ENCODE assay signal across 9 cellular contexts in genomic region chr6:16305246-16305725, GRCh38.
A peak's percentile ranks its signal among the peaks of the same experiment; 100 is the strongest.
DNase-seq lines count a peak whose midpoint lies in the region; ATAC-seq and TF ChIP-seq lines count a peak whose summit lies in the region.
"Had no signal": no experiment of that assay in that cellular context is flagged by ENCODE, and none has a peak within 500 bp of the region (broad histone marks: within the 10 kb centered on the region; RNA-seq: fewer than 3 reads in every experiment).

No MANE protein-coding gene starts in this region.

- H3K9me3 ChIP-seq in T-helper 17 cell (ENCODE audit: control insufficient read depth, low read length, poor library complexity, severe bottlenecking) (no peaks in the 10 kb centered on the region), ascending aorta (no peaks in the 10 kb centered on the region), hepatocyte (ENCODE audit: low read depth) (no peaks in the 10 kb centered on the region)

- TF ChIP-seq CTCF in GM10266 (IDR thresholded peaks at IDR 0.05; ENCODE audit: control insufficient read depth, insufficient read depth, low read depth, missing control alignments) (no peak), ascending aorta (IDR thresholded peaks at IDR 0.05) (no peak), hepatocyte (IDR thresholded peaks at IDR 0.05; ENCODE audit: poor library complexity) (no peak)

- H3K4me1 ChIP-seq in ascending aorta (no peaks in the 10 kb centered on the region), hepatocyte (ENCODE audit: insufficient read depth) (no peaks in the 10 kb centered on the region)

- no peak overlapping the region for H3K4me2 ChIP-seq in hepatocyte

- peaks cover 2% of the 10 kb centered on the region for H3K4me1 Mint-ChIP-seq in T-helper 17 cell

- 78% methylated on average over 7 of the region's 7 CpGs for WGBS in hepatocyte (ENCODE audit: low lambda C conversion rate, missing lambda C conversion rate)

- no peaks in the 10 kb centered on the region for H3K27me3 Mint-ChIP-seq in T-helper 17 cell

- intact Hi-C loops in ascending aorta (cut with DNase I), result no loop called here

- no peak overlapping the region for H3K27ac Mint-ChIP-seq in T-helper 17 cell

- H3K27me3 ChIP-seq in ascending aorta (no peaks in the 10 kb centered on the region), hepatocyte (no peaks in the 10 kb centered on the region)

- H3K36me3 Mint-ChIP-seq in T-helper 17 cell (ENCODE audit: low read depth), result peaks cover 4% of the 10 kb centered on the region

- no peaks in the 10 kb centered on the region for H3K79me2 ChIP-seq in hepatocyte

- H2AFZ ChIP-seq in hepatocyte, result no peak overlapping the region

- peak; percentile 84 for DNase-seq in GM10266 (ENCODE audit: extremely low spot score)
- DNase-seq in T-helper 17 cell, result no peak
- no peak for DNase-seq in putamen (ENCODE audit: low spot score)
- no peak for DNase-seq in activated CD4-positive, alpha-beta T cell treated with anti-CD3 and anti-CD28 coated beads for 1 hour
- no peak for DNase-seq in ascending aorta (ENCODE audit: low spot score in 2 of 2)
- no peak for DNase-seq in hepatocyte (ENCODE audit: low spot score)
- DNase-seq: SHP77 treated with DMSO at 0.1 percent for 48 hours had no signal

- ATAC-seq in GM19438 (IDR thresholded peaks at IDR 0.05; ENCODE audit: low read depth, unreplicated experiment) (peak; percentile 68), HG03060 (IDR thresholded peaks at IDR 0.05; ENCODE audit: low read depth, unreplicated experiment) (peak; percentile 75), T-helper 17 cell (peak; percentile 45)

- H3K36me3 ChIP-seq in ascending aorta, result peaks cover 9 to 14% of the 10 kb centered on the region in 2 donors
- no peaks in the 10 kb centered on the region for H3K36me3 ChIP-seq in hepatocyte (replicated peaks; ENCODE audit: insufficient read depth, low read depth)

- no peaks in the 10 kb centered on the region for H3K9me2 ChIP-seq in hepatocyte (replicated peaks; ENCODE audit: insufficient read depth)

- H3K27ac ChIP-seq in ascending aorta (no peak overlapping the region), hepatocyte (no peak overlapping the region)

- peak overlapping the region; percentile 61 for H3K4me3 Mint-ChIP-seq in T-helper 17 cell

- no peaks in the 10 kb centered on the region for H4K20me1 ChIP-seq in hepatocyte (ENCODE audit: insufficient read depth, poor library complexity, severe bottlenecking)

- H3K4me3 ChIP-seq in ascending aorta (no peak overlapping the region), hepatocyte (no peak overlapping the region)
